Comparison of ENCODE assay signal across 19 cellular contexts in the genomic region with DNA sequence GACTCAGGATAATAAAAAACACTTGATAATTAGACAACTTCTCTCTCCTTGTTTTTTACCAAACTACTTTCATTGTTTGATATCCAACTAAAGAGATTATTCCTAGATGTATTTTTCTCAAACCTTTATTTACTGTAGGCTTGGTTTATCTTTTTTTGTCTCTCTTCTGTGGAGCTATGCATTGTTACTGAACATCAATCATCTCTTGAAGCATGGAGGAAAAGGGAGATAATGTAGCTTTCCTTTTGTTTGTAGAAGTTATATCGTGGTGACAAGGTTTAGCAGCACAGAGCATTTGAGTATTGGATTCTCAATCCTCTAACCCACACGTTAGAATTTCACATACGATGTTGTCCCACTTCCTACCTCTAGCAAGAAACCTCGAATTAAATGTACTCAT.
"Had no signal": no experiment of that assay in that cellular context is flagged by ENCODE, and none has a peak within 500 bp of the region (broad histone marks: within the 10 kb centered on the region; RNA-seq: fewer than 3 reads in every experiment).

No MANE protein-coding gene starts in this region.

- H3K27me3 Mint-ChIP-seq: brain; stimulated activated naive B cell treated with anti-CD40 and anti-IgM and Interleukin-4, amounts not matched to agents 10 μg/mL and 1 μg/mL and 100 μg/mL, for 72 hours had no signal

- H3K4me3 Mint-ChIP-seq: brain; mesothelial cell of epicardium; neural crest cell; stimulated activated naive B cell treated with anti-CD40 and anti-IgM and Interleukin-4, amounts not matched to agents 10 μg/mL and 1 μg/mL and 100 μg/mL, for 72 hours had no signal

- H3K9me3 Mint-ChIP-seq: brain; mesothelial cell of epicardium; neural crest cell; stimulated activated naive B cell treated with anti-CD40 and anti-IgM and Interleukin-4, amounts not matched to agents 10 μg/mL and 1 μg/mL and 100 μg/mL, for 72 hours had no signal

- ATAC-seq: left lobe of liver; stimulated activated naive B cell treated with anti-CD40 and anti-IgM and Interleukin-4, amounts not matched to agents 10 μg/mL and 1 μg/mL and 100 μg/mL, for 72 hours had no signal

- DNase-seq: activated CD4-positive, alpha-beta T cell treated with anti-CD3 and anti-CD28 coated beads, Interleukin-2, amount 50 U/mL, for 1 hour; activated gamma-delta T cell; activated T-cell treated with anti-CD3 and anti-CD28 coated beads, Interleukin-2, amount 50 U/mL, for 1 hour; anterior cingulate cortex; central memory CD4-positive, alpha-beta T cell; erythroblast; foreskin melanocyte; head of caudate nucleus; kidney; retina; SK-N-SH; spleen; stimulated activated CD4-positive, alpha-beta T cell treated with anti-CD3 and anti-CD28 coated beads, Interleukin-4, amount 100 ng/mL, for 4 hours; stimulated activated naive B cell treated with anti-CD40 and anti-IgM and Interleukin-4, amounts not matched to agents 10 μg/mL and 1 μg/mL and 100 μg/mL, for 72 hours; thyroid gland had no signal

- H3K4me1 Mint-ChIP-seq: brain, neural crest cell had no signal

- H3K27ac Mint-ChIP-seq: brain; mesothelial cell of epicardium; stimulated activated naive B cell treated with anti-CD40 and anti-IgM and Interleukin-4, amounts not matched to agents 10 μg/mL and 1 μg/mL and 100 μg/mL, for 72 hours had no signal
